ENCODE assay signal across 1 cellular context in the genomic region with DNA sequence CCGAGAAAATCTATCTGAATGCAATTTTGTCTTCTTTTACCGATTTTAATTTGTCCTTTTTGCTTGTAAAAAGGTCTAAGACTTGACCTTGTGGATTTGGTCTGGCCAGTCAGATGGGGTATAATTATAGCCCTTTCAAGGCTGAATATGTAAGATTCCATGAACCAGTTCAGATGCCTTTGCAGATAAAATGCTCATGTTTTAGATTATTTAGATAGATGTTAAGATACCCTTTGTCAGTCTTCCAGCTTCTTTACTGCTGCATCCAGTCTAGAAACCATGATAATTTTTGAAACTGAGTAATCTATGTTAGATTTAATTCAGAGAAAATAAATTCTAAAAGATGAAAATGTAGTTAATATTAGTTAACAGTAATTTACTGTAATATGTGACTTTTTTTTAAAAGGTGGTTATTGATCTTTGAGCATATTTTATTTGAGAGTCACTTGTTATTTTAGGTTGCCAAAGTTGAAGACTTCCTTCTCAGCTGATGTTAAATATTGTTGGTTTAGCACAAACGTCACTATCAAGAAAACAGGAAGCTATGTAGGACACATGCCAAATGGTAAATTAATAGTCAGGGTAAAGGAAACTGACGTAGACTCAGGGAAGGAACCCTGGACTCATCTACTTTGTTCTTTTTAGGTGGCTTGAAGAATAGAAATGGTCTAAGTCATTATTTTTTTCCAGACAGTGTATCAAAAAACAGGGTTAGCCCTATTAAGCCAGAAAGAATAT.
TF ChIP-seq lines count a peak whose summit lies in the region.

No MANE protein-coding gene starts in this region.

TF ChIP-seq in SK-N-SH, 30 proteins besides CTCF, POLR2A, EP300 and RAD21 (continued from another document):
- TF ChIP-seq, protein P1, sequence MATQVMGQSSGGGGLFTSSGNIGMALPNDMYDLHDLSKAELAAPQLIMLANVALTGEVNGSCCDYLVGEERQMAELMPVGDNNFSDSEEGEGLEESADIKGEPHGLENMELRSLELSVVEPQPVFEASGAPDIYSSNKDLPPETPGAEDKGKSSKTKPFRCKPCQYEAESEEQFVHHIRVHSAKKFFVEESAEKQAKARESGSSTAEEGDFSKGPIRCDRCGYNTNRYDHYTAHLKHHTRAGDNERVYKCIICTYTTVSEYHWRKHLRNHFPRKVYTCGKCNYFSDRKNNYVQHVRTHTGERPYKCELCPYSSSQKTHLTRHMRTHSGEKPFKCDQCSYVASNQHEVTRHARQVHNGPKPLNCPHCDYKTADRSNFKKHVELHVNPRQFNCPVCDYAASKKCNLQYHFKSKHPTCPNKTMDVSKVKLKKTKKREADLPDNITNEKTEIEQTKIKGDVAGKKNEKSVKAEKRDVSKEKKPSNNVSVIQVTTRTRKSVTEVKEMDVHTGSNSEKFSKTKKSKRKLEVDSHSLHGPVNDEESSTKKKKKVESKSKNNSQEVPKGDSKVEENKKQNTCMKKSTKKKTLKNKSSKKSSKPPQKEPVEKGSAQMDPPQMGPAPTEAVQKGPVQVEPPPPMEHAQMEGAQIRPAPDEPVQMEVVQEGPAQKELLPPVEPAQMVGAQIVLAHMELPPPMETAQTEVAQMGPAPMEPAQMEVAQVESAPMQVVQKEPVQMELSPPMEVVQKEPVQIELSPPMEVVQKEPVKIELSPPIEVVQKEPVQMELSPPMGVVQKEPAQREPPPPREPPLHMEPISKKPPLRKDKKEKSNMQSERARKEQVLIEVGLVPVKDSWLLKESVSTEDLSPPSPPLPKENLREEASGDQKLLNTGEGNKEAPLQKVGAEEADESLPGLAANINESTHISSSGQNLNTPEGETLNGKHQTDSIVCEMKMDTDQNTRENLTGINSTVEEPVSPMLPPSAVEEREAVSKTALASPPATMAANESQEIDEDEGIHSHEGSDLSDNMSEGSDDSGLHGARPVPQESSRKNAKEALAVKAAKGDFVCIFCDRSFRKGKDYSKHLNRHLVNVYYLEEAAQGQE (IDR thresholded peaks at IDR 0.05; ENCODE audit: low read depth, low read length), result no peak
- TF ChIP-seq JUND (IDR thresholded peaks at IDR 0.05) (peak; percentile 4; the same call in 1 of the 2 replicates), IRF3 (IDR thresholded peaks at IDR 0.05; ENCODE audit: low read depth, low read length) (no peak), CHD2 (IDR thresholded peaks at IDR 0.05; ENCODE audit: low read length, partially characterized antibody) (no peak), RFX5 (IDR thresholded peaks at IDR 0.05; ENCODE audit: low read length) (no peak), NFIC (IDR thresholded peaks at IDR 0.05; ENCODE audit: borderline replicate concordance) (no peak), TCF12 (IDR thresholded peaks at IDR 0.05) (peak; percentile 47), MXI1 (IDR thresholded peaks at IDR 0.05; ENCODE audit: low read depth, low read length) (no peak), YY1 (IDR thresholded peaks at IDR 0.05; ENCODE audit: low read depth) (no peak), TEAD4 (IDR thresholded peaks at IDR 0.05; ENCODE audit: borderline replicate concordance, insufficient read depth) (no peak)
- TF ChIP-seq, protein P2, sequence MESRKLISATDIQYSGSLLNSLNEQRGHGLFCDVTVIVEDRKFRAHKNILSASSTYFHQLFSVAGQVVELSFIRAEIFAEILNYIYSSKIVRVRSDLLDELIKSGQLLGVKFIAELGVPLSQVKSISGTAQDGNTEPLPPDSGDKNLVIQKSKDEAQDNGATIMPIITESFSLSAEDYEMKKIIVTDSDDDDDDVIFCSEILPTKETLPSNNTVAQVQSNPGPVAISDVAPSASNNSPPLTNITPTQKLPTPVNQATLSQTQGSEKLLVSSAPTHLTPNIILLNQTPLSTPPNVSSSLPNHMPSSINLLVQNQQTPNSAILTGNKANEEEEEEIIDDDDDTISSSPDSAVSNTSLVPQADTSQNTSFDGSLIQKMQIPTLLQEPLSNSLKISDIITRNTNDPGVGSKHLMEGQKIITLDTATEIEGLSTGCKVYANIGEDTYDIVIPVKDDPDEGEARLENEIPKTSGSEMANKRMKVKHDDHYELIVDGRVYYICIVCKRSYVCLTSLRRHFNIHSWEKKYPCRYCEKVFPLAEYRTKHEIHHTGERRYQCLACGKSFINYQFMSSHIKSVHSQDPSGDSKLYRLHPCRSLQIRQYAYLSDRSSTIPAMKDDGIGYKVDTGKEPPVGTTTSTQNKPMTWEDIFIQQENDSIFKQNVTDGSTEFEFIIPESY (IDR thresholded peaks at IDR 0.05; ENCODE audit: borderline replicate concordance, low read depth), result no peak
